ENCODE assay signal across 10 cellular contexts in genomic region chrX:133923113-133923512, GRCh38.
DNase-seq lines count a peak whose midpoint lies in the region; ATAC-seq and TF ChIP-seq lines count a peak whose summit lies in the region.
"Had no signal": no experiment of that assay in that cellular context is flagged by ENCODE, and none has a peak within 500 bp of the region (broad histone marks: within the 10 kb centered on the region; RNA-seq: fewer than 3 reads in every experiment).

No MANE protein-coding gene starts in this region.

- H3K4me1 ChIP-seq in PC-3 (ENCODE audit: insufficient read depth, low read length): no peaks in the 10 kb centered on the region

- no peaks in the 10 kb centered on the region for H3K36me3 Mint-ChIP-seq in activated CD4-positive, alpha-beta T cell treated with anti-CD3 and anti-CD28 coated beads for 36 hours (ENCODE audit: low read depth)
- no peaks in the 10 kb centered on the region for H3K36me3 Mint-ChIP-seq in activated T-helper 1 cell treated with anti-CD3 and anti-CD28 coated beads, Interleukin-12 subunit alpha, Interleukin-12 subunit beta, Interleukin-2, Interleukin-4 antibody, amounts not matched to agents 30 ng/mL and 10 ng/mL and 1 ng/mL, durations not matched to agents 14 hours and 24 hours and 36 hours (ENCODE audit: low read depth)
- no peaks in the 10 kb centered on the region for H3K36me3 Mint-ChIP-seq in osteocyte (ENCODE audit: unreplicated experiment)
- H3K36me3 Mint-ChIP-seq: memory B cell had no signal

- no peaks in the 10 kb centered on the region for H3K9me3 ChIP-seq in PC-3 (ENCODE audit: low read length)

- ATAC-seq in activated CD4-positive, alpha-beta T cell treated with anti-CD3 and anti-CD28 coated beads for 36 hours: peak; percentile 80
- ATAC-seq in HG03039 (IDR thresholded peaks at IDR 0.05; ENCODE audit: unreplicated experiment) (peak; percentile 62), PC-3 (no peak)

- POLR2A ChIA-PET in activated CD4-positive, alpha-beta T cell treated with anti-CD3 and anti-CD28 coated beads for 36 hours (lab: Charles Lee): no interaction called here
- POLR2A ChIA-PET in PC-3 (lab: Charles Lee; ENCODE audit: unreplicated experiment): no interaction called here

- H3K27me3 Mint-ChIP-seq in activated CD4-positive, alpha-beta T cell treated with anti-CD3 and anti-CD28 coated beads for 36 hours: no peaks in the 10 kb centered on the region
- peaks cover 7% of the 10 kb centered on the region for H3K27me3 Mint-ChIP-seq in activated T-helper 1 cell treated with anti-CD3 and anti-CD28 coated beads, Interleukin-12 subunit alpha, Interleukin-12 subunit beta, Interleukin-2, Interleukin-4 antibody, amounts not matched to agents 30 ng/mL and 10 ng/mL and 1 ng/mL, durations not matched to agents 14 hours and 24 hours and 36 hours (ENCODE audit: insufficient read depth)
- H3K27me3 Mint-ChIP-seq in osteocyte (ENCODE audit: unreplicated experiment): no peaks in the 10 kb centered on the region
- H3K27me3 Mint-ChIP-seq: memory B cell had no signal

- intact Hi-C loops in activated CD4-positive, alpha-beta T cell treated with anti-CD3 and anti-CD28 coated beads for 36 hours (cut with DNase I, micrococcal nuclease): loop anchor here (2.0 to 10.0 kb wide), 4 partner anchors 62 to 232 kb away; partner anchors contain the start of gene GPC3 (in 1 of the 2)
- intact Hi-C loops in activated T-helper 1 cell treated with anti-CD3 and anti-CD28 coated beads, Interleukin-12 subunit alpha, Interleukin-12 subunit beta, Interleukin-2, Interleukin-4 antibody, amounts not matched to agents 30 ng/mL and 10 ng/mL and 1 ng/mL, durations not matched to agents 14 hours and 24 hours and 36 hours (cut with micrococcal nuclease): loop anchor here (2.0 to 5.0 kb wide), 4 partner anchors 64 to 264 kb away; partner anchors contain the start of gene GPC3
- intact Hi-C loops in PC-3 (cut with micrococcal nuclease): no loop called here

- no peaks in the 10 kb centered on the region for H4K20me1 ChIP-seq in PC-3 (ENCODE audit: low read length)

- no peak overlapping the region for H3K4me2 ChIP-seq in PC-3 (ENCODE audit: low read length)

- H3K9ac ChIP-seq in PC-3 (ENCODE audit: low read length): no peak overlapping the region

- no peaks in the 10 kb centered on the region for H3F3A ChIP-seq in PC-3 (ENCODE audit: low read length, unreplicated experiment)

- H3K27ac Mint-ChIP-seq in activated CD4-positive, alpha-beta T cell treated with anti-CD3 and anti-CD28 coated beads for 36 hours: peak overlapping the region; percentile 89
- H3K27ac Mint-ChIP-seq in activated T-helper 1 cell treated with anti-CD3 and anti-CD28 coated beads, Interleukin-12 subunit alpha, Interleukin-12 subunit beta, Interleukin-2, Interleukin-4 antibody, amounts not matched to agents 30 ng/mL and 10 ng/mL and 1 ng/mL, durations not matched to agents 14 hours and 24 hours and 36 hours: peak overlapping the region; percentile 40
- H3K27ac Mint-ChIP-seq in osteocyte (ENCODE audit: unreplicated experiment): peak overlapping the region; percentile 54
- H3K27ac Mint-ChIP-seq: memory B cell had no signal

- no peaks in the 10 kb centered on the region for H3K9me2 ChIP-seq in PC-3 (replicated peaks; ENCODE audit: low read length)

- CTCF ChIA-PET in activated CD4-positive, alpha-beta T cell treated with anti-CD3 and anti-CD28 coated beads for 36 hours (lab: Charles Lee): interaction anchor here (1.4 kb wide), 1 partner anchor 9 kb away, joined by 8 read pairs; no protein-coding TSS in a partner anchor
- CTCF ChIA-PET in PC-3 (lab: Charles Lee): interaction anchor here (0.7 kb wide), 1 partner anchor 1283 kb away, joined by 3 read pairs; no protein-coding TSS in a partner anchor

- H3K4me3 Mint-ChIP-seq in activated CD4-positive, alpha-beta T cell treated with anti-CD3 and anti-CD28 coated beads for 36 hours: peak overlapping the region; percentile 51
- peak overlapping the region; percentile 56 for H3K4me3 Mint-ChIP-seq in activated T-helper 1 cell treated with anti-CD3 and anti-CD28 coated beads, Interleukin-12 subunit alpha, Interleukin-12 subunit beta, Interleukin-2, Interleukin-4 antibody, amounts not matched to agents 30 ng/mL and 10 ng/mL and 1 ng/mL, durations not matched to agents 14 hours and 24 hours and 36 hours
- no peak overlapping the region for H3K4me3 Mint-ChIP-seq in osteocyte (ENCODE audit: unreplicated experiment)
- H3K4me3 Mint-ChIP-seq: memory B cell had no signal

- H3K27me3 ChIP-seq in PC-3 (ENCODE audit: low read length): peaks cover 5% of the 10 kb centered on the region; the same call in 1 of the 2 replicates

- H3K27ac ChIP-seq in PC-3 (ENCODE audit: low read length): no peak overlapping the region

- TF ChIP-seq CTCF in osteocyte (IDR thresholded peaks at IDR 0.05): no peak
- no peak for TF ChIP-seq CTCF in PC-3 (conservative IDR thresholded peaks at IDR 0.05; ENCODE audit: low read depth, low read length)

- H3K36me3 ChIP-seq in PC-3 (ENCODE audit: low read depth, low read length): no peaks in the 10 kb centered on the region

- BruUV-seq in PC-3 (replicated peaks; lab: Mats Ljungman, UMichigan): no TSS peak

- DNase-seq in activated CD4-positive, alpha-beta T cell treated with anti-CD3 and anti-CD28 coated beads for 36 hours: peak; percentile 11
- no peak for DNase-seq in activated CD4-positive, alpha-beta T cell treated with anti-CD3 and anti-CD28 coated beads for 48 hours
- peak; percentile 0 for DNase-seq in activated T-helper 1 cell treated with anti-CD3 and anti-CD28 coated beads, Interleukin-12 subunit alpha, Interleukin-12 subunit beta, Interleukin-2, Interleukin-4 antibody, amounts not matched to agents 30 ng/mL and 10 ng/mL and 1 ng/mL, durations not matched to agents 14 hours and 24 hours and 36 hours (ENCODE audit: low spot score)
- DNase-seq in osteocyte (ENCODE audit: extremely low spot score, unreplicated experiment) (no peak), PC-3 (no peak), SHP77 (lab: John Stamatoyannopoulos, UW) (no peak), NCI-H510A treated with DMSO at 0.1 percent for 48 hours (lab: John Stamatoyannopoulos, UW) (no peak)
- DNase-seq: NCI-H526 treated with DMSO at 0.1 percent for 48 hours had no signal

- no peak overlapping the region for H3K4me3 ChIP-seq in PC-3 (ENCODE audit: low read length)

- no peak overlapping the region for H2AFZ ChIP-seq in PC-3 (ENCODE audit: low read length)

- no peaks in the 10 kb centered on the region for H3K79me2 ChIP-seq in PC-3 (ENCODE audit: low read length)

- H3K9me3 Mint-ChIP-seq in activated CD4-positive, alpha-beta T cell treated with anti-CD3 and anti-CD28 coated beads for 36 hours (ENCODE audit: low read depth): no peaks in the 10 kb centered on the region
- no peaks in the 10 kb centered on the region for H3K9me3 Mint-ChIP-seq in activated T-helper 1 cell treated with anti-CD3 and anti-CD28 coated beads, Interleukin-12 subunit alpha, Interleukin-12 subunit beta, Interleukin-2, Interleukin-4 antibody, amounts not matched to agents 30 ng/mL and 10 ng/mL and 1 ng/mL, durations not matched to agents 14 hours and 24 hours and 36 hours
- peaks cover 2% of the 10 kb centered on the region for H3K9me3 Mint-ChIP-seq in osteocyte (ENCODE audit: unreplicated experiment)
- H3K9me3 Mint-ChIP-seq: memory B cell had no signal

- peaks cover 18% of the 10 kb centered on the region for H3K4me1 Mint-ChIP-seq in activated CD4-positive, alpha-beta T cell treated with anti-CD3 and anti-CD28 coated beads for 36 hours
- H3K4me1 Mint-ChIP-seq in activated T-helper 1 cell treated with anti-CD3 and anti-CD28 coated beads, Interleukin-12 subunit alpha, Interleukin-12 subunit beta, Interleukin-2, Interleukin-4 antibody, amounts not matched to agents 30 ng/mL and 10 ng/mL and 1 ng/mL, durations not matched to agents 14 hours and 24 hours and 36 hours (ENCODE audit: low read depth): peaks cover 10% of the 10 kb centered on the region
- H3K4me1 Mint-ChIP-seq in osteocyte (ENCODE audit: unreplicated experiment): peaks cover 7% of the 10 kb centered on the region

Comparison
In these comparisons a context has a peak if more than half of its experiments do, and no peak if none do; other contexts are left out.
1. DNase-seq: peak in activated CD4-positive, alpha-beta T cell treated with anti-CD3 and anti-CD28 coated beads for 36 hours (single experiment) and activated T-helper 1 cell treated with anti-CD3 and anti-CD28 coated beads, Interleukin-12 subunit alpha, Interleukin-12 subunit beta, Interleukin-2, Interleukin-4 antibody, amounts not matched to agents 30 ng/mL and 10 ng/mL and 1 ng/mL, durations not matched to agents 14 hours and 24 hours and 36 hours (single experiment); none in activated CD4-positive, alpha-beta T cell treated with anti-CD3 and anti-CD28 coated beads for 48 hours (single experiment), osteocyte (single experiment), PC-3 (single experiment), SHP77 (0 of 2) and NCI-H510A treated with DMSO at 0.1 percent for 48 hours (single experiment).
2. Peak in every context shown above with its lines, with median percentiles within 50 percentile points of each other: H3K27ac Mint-ChIP-seq.